Comparison of ENCODE assay signal across 8 cellular contexts in the genomic region with DNA sequence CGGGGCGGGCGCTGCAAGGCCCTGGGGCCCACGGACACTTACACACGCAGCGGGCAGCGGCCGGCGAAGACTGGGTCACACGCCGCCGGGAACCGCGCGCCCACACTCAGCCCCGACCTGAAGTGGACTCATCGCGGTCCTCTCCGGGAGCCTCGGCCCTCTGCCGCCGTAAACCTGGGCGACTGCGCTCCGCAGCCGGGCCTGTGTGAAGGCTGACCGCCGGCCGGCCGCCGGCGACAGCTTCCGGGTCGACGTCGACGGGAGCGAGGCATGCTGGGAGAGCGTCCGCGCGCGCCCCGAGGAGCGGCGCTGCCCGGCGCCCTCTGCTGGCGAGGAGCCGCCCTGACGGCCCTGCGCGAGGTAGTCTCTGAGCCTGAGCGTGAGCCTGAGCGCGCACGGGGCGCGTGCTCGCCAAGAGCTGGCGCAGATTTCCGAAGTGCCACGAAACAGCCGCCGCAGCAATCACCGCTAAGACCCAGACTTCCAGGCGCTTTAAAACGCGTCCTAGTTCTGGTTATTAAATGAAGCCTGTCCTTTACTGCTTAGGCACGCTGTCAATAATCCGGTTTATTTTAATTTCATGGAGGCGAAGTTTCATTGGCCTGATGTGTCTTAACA. TPM values are rescaled to one million over a fixed set of nuclear protein-coding genes. Genes with fewer than 3 reads are reported as not detected.
A peak's percentile ranks its signal among the peaks of the same experiment; 100 is the strongest.
DNase-seq lines count a peak whose midpoint lies in the region; ATAC-seq and TF ChIP-seq lines count a peak whose summit lies in the region.

A gene with protein sequence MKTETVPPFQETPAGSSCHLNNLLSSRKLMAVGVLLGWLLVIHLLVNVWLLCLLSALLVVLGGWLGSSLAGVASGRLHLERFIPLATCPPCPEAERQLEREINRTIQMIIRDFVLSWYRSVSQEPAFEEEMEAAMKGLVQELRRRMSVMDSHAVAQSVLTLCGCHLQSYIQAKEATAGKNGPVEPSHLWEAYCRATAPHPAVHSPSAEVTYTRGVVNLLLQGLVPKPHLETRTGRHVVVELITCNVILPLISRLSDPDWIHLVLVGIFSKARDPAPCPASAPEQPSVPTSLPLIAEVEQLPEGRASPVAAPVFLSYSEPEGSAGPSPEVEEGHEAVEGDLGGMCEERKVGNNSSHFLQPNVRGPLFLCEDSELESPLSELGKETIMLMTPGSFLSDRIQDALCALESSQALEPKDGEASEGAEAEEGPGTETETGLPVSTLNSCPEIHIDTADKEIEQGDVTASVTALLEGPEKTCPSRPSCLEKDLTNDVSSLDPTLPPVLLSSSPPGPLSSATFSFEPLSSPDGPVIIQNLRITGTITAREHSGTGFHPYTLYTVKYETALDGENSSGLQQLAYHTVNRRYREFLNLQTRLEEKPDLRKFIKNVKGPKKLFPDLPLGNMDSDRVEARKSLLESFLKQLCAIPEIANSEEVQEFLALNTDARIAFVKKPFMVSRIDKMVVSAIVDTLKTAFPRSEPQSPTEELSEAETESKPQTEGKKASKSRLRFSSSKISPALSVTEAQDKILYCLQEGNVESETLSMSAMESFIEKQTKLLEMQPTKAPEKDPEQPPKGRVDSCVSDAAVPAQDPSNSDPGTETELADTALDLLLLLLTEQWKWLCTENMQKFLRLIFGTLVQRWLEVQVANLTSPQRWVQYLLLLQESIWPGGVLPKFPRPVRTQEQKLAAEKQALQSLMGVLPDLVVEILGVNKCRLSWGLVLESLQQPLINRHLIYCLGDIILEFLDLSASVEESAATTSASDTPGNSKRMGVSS (minus strand): TSS at position 242 of the 618 bp plus-strand sequence. CDS start 540 bp downstream, outside the sequence.

- peak within 1 kb of the TSS; percentile 64 to 76 for H3K27ac ChIP-seq in liver (ENCODE audit: low read depth in 1 of 2, low read length in 2 of 2)

- ATAC-seq in GM19324 (IDR thresholded peaks at IDR 0.05; ENCODE audit: low FRiP score, unreplicated experiment) = peak; percentile 96
- peak; percentile 99 for ATAC-seq in HG03460 (IDR thresholded peaks at IDR 0.05; ENCODE audit: unreplicated experiment)

- DNase-seq in CD1c-positive myeloid dendritic cell (ENCODE audit: extremely low spot score) (peak; percentile 96), NCI-H526 treated with DMSO at 0.1 percent for 48 hours (lab: John Stamatoyannopoulos, UW) (peak; percentile 95), dermis microvascular lymphatic vessel endothelial cell (ENCODE audit: low read depth in 2 of 2) (peak; percentile 73 to 92)
- DNase-seq in activated CD4-positive, alpha-beta T cell treated with anti-CD3 and anti-CD28 coated beads, Interleukin-2, amount 50 U/mL, for 48 hours = peak; percentile 90 to 91
- DNase-seq in stimulated activated CD4-positive, alpha-beta T cell treated with anti-CD3 and anti-CD28 coated beads, Interleukin-4, amount 100 ng/mL, for 24 hours = peak; percentile 90

- H3K4me3 ChIP-seq in liver (ENCODE audit: low read depth in 1 of 3, low read length in 3 of 3) = peak within 1 kb of the TSS; percentile 77 to 94 (median 80)

- peak; percentile 97 for TF ChIP-seq CTCF in liver (IDR thresholded peaks at IDR 0.05; ENCODE audit: low read depth, low read length, missing input control)

- peaks cover 0 to 6% (median 4%) of the 10 kb centered on the region in 4 donors for H3K36me3 ChIP-seq in liver (ENCODE audit: control insufficient read depth in 4 of 4, insufficient read depth in 3 of 4, low read depth in 1 of 4, low read length in 3 of 4)

- H3K9me3 ChIP-seq in liver (ENCODE audit: control insufficient read depth in 4 of 4, low read length in 3 of 4) = no peaks in the 10 kb centered on the region

- peaks cover 3 to 27% (median 18%) of the 10 kb centered on the region in 4 donors for H3K4me1 ChIP-seq in liver (ENCODE audit: control insufficient read depth in 4 of 4, insufficient read depth in 4 of 4, low read length in 3 of 4)

- under 1% methylated on average over 72 of the region's 72 CpGs for WGBS in liver

- peak within 1 kb of the TSS; percentile 88 to 97 for H3K9ac ChIP-seq in liver (ENCODE audit: low read depth in 1 of 2, low read length in 2 of 2)

- TF ChIP-seq RAD21 in liver (IDR thresholded peaks at IDR 0.05) = peak; percentile 38 to 63

- peaks cover 0 to 3% (median 0%) of the 10 kb centered on the region in 4 donors for H3K27me3 ChIP-seq in liver (ENCODE audit: control insufficient read depth in 4 of 4, insufficient read depth in 4 of 4, low read length in 3 of 4)

TF ChIP-seq in liver, 16 proteins besides CTCF, POLR2A, EP300 and RAD21:
- TF ChIP-seq YY1 (IDR thresholded peaks at IDR 0.05) = no peak
- TF ChIP-seq HNF4A (conservative IDR thresholded peaks at IDR 0.05) = no peak
- no peak for TF ChIP-seq FOXA1 (IDR thresholded peaks at IDR 0.05)
- TF ChIP-seq, protein P1, sequence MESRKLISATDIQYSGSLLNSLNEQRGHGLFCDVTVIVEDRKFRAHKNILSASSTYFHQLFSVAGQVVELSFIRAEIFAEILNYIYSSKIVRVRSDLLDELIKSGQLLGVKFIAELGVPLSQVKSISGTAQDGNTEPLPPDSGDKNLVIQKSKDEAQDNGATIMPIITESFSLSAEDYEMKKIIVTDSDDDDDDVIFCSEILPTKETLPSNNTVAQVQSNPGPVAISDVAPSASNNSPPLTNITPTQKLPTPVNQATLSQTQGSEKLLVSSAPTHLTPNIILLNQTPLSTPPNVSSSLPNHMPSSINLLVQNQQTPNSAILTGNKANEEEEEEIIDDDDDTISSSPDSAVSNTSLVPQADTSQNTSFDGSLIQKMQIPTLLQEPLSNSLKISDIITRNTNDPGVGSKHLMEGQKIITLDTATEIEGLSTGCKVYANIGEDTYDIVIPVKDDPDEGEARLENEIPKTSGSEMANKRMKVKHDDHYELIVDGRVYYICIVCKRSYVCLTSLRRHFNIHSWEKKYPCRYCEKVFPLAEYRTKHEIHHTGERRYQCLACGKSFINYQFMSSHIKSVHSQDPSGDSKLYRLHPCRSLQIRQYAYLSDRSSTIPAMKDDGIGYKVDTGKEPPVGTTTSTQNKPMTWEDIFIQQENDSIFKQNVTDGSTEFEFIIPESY (IDR thresholded peaks at IDR 0.05) = no peak
- TF ChIP-seq, protein P2, sequence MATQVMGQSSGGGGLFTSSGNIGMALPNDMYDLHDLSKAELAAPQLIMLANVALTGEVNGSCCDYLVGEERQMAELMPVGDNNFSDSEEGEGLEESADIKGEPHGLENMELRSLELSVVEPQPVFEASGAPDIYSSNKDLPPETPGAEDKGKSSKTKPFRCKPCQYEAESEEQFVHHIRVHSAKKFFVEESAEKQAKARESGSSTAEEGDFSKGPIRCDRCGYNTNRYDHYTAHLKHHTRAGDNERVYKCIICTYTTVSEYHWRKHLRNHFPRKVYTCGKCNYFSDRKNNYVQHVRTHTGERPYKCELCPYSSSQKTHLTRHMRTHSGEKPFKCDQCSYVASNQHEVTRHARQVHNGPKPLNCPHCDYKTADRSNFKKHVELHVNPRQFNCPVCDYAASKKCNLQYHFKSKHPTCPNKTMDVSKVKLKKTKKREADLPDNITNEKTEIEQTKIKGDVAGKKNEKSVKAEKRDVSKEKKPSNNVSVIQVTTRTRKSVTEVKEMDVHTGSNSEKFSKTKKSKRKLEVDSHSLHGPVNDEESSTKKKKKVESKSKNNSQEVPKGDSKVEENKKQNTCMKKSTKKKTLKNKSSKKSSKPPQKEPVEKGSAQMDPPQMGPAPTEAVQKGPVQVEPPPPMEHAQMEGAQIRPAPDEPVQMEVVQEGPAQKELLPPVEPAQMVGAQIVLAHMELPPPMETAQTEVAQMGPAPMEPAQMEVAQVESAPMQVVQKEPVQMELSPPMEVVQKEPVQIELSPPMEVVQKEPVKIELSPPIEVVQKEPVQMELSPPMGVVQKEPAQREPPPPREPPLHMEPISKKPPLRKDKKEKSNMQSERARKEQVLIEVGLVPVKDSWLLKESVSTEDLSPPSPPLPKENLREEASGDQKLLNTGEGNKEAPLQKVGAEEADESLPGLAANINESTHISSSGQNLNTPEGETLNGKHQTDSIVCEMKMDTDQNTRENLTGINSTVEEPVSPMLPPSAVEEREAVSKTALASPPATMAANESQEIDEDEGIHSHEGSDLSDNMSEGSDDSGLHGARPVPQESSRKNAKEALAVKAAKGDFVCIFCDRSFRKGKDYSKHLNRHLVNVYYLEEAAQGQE (IDR thresholded peaks at IDR 0.05) = peak; percentile 32
- no peak for TF ChIP-seq EGR1 (IDR thresholded peaks at IDR 0.05; ENCODE audit: low read depth in 2 of 2)
- no peak for TF ChIP-seq TAF1 (conservative IDR thresholded peaks at IDR 0.05)
- TF ChIP-seq, protein P3, sequence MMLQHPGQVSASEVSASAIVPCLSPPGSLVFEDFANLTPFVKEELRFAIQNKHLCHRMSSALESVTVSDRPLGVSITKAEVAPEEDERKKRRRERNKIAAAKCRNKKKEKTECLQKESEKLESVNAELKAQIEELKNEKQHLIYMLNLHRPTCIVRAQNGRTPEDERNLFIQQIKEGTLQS (IDR thresholded peaks at IDR 0.05) = no peak
- TF ChIP-seq SP1 (IDR thresholded peaks at IDR 0.05) = no peak
- peak in 1 of 2 donors; percentile 86 for TF ChIP-seq GABPA (IDR thresholded peaks at IDR 0.05 in 1 of 2, conservative IDR thresholded peaks at IDR 0.05 in 1 of 2)
- TF ChIP-seq, protein P4, sequence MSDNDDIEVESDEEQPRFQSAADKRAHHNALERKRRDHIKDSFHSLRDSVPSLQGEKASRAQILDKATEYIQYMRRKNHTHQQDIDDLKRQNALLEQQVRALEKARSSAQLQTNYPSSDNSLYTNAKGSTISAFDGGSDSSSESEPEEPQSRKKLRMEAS (IDR thresholded peaks at IDR 0.05) = peak; percentile 42
- no peak for TF ChIP-seq HNF4G (IDR thresholded peaks at IDR 0.05)
- no peak for TF ChIP-seq RXRA (IDR thresholded peaks at IDR 0.05)
- TF ChIP-seq NR2F2 (IDR thresholded peaks at IDR 0.05) = no peak

RNA-seq across cellular contexts. Expression of the gene that starts here (rescaled TPM):
- total RNA-seq in dermis microvascular lymphatic vessel endothelial cell = 30.2 and 45.9 TPM in 2 replicates
- total RNA-seq in liver = 10 to 100 TPM; 32.3 to 94.5 TPM
- polyA plus RNA-seq in liver = 10 to 100 TPM; 16.5 to 33.1 TPM

Comparison
In these comparisons a context has a peak if more than half of its experiments do, and no peak if none do; other contexts are left out.
1. Peak in every context shown above with its lines: DNase-seq, ATAC-seq, H3K4me3 ChIP-seq and H3K27ac ChIP-seq.